ENCODE assay signal across 17 cellular contexts in the genomic region with DNA sequence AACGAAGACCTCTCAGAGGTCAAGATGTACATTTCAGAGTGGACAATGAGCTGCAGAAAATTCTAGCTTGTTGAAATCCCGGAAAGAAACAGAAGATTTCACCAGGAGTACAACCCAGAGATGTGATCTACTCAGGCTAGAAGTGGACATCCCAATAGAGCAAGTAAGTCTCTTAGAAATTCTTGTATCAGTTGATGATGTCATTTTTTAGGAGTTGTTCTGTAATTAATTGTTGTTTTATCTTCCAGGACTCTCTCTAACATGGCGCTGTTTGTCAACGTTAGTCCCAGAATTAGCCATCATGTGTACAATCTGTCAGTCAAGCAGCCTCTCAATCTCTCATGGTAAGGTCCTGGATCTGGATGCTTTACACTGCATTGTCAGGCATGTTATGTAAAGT.
DNase-seq lines count a peak whose midpoint lies in the region; ATAC-seq, FAIRE-seq and TF ChIP-seq lines count a peak whose summit lies in the region.
"Had no signal": no experiment of that assay in that cellular context is flagged by ENCODE, and none has a peak within 500 bp of the region (broad histone marks: within the 10 kb centered on the region; RNA-seq: fewer than 3 reads in every experiment).

No MANE protein-coding gene starts in this region.

- no peak overlapping the region for H3K4me3 ChIP-seq in uterus
- H3K4me3 ChIP-seq: HAP-1 had no signal

- no peaks in the 10 kb centered on the region for H3K36me3 ChIP-seq in uterus
- H3K36me3 ChIP-seq: HAP-1 had no signal

- FAIRE-seq in GM12891 (lab: Jason Lieb, UNC) (peak; percentile 45), H54 (lab: Jason Lieb, UNC) (no peak)
- FAIRE-seq: G401.6 had no signal

- H3K4me1 ChIP-seq in uterus, result no peaks in the 10 kb centered on the region

- H3K27ac ChIP-seq in uterus, result no peak overlapping the region

- H3K27me3 ChIP-seq in uterus, result no peaks in the 10 kb centered on the region

- ATAC-seq in GM18511 (IDR thresholded peaks at IDR 0.05; ENCODE audit: unreplicated experiment) (peak; percentile 9), GM21723 (IDR thresholded peaks at IDR 0.05; ENCODE audit: unreplicated experiment) (peak; percentile 5), HG03196 (IDR thresholded peaks at IDR 0.05; ENCODE audit: unreplicated experiment) (peak; percentile 17), HG03521 (IDR thresholded peaks at IDR 0.05; ENCODE audit: unreplicated experiment) (no peak)

- no peaks in the 10 kb centered on the region for H3K9me3 ChIP-seq in uterus
- H3K9me3 ChIP-seq: HAP-1 had no signal

- TF ChIP-seq POLR2A in GM12891 (IDR thresholded peaks at IDR 0.05; ENCODE audit: low read depth, low read length), result no peak
- no peak for TF ChIP-seq POLR2A in uterus (IDR thresholded peaks at IDR 0.05)
- no peak for TF ChIP-seq POLR2A in H54 (IDR thresholded peaks at IDR 0.05; ENCODE audit: low read depth, low read length)

- DNase-seq in GM12891 (ENCODE audit: insufficient read length, low spot score) (no peak), uterus (no peak), H54 (ENCODE audit: insufficient read length, low spot score) (no peak), DMS79 (lab: John Stamatoyannopoulos, UW) (no peak)
- DNase-seq: C1 segment of cervical spinal cord; CD4-positive, alpha-beta memory T cell; DMS79 treated with DMSO at 0.1 percent for 48 hours; EL; GOT3; HFFc6; IMR-90 had no signal

- intact Hi-C loops in uterus (cut with DNase I; ENCODE audit: low total_unique reads), result no loop called here

- TF ChIP-seq CTCF in uterus (IDR thresholded peaks at IDR 0.05), result no peak

TF ChIP-seq in GM12891, 5 proteins besides CTCF, POLR2A, EP300 and RAD21:
- TF ChIP-seq SPI1 (IDR thresholded peaks at IDR 0.05; ENCODE audit: low read depth, low read length) (no peak), PAX5 (IDR thresholded peaks at IDR 0.05; ENCODE audit: insufficient read depth, low read length, severe bottlenecking) (no peak), POU2F2 (IDR thresholded peaks at IDR 0.05; ENCODE audit: low read depth, low read length) (no peak), TAF1 (IDR thresholded peaks at IDR 0.05; ENCODE audit: low read depth, low read length) (no peak), POLR2AphosphoS5 (IDR thresholded peaks at IDR 0.05; ENCODE audit: low read depth, low read length) (no peak)
